11 cellular contexts compared by ENCODE assay signal in the genomic region with DNA sequence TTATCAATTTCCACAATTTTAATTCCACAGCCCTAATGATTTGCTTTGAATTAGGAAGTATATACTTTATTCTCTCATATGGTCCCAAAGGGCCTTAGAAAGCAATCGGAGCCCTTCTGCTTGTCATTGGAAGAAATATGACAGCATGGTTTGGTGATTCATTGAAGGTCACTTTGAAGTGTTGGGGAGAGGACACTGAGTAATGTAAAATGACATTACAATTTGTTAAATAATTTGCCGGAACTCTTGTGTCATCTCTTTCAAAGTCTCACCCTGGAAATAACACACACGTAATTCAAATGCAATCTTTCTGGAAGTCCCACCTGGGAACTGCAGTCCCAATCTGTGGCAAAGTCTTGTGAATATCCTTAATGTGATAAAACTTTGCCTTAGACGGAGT. TPM values are rescaled to one million over a fixed set of nuclear protein-coding genes. Genes with fewer than 3 reads are reported as not detected.
DNase-seq lines count a peak whose midpoint lies in the region; ATAC-seq and TF ChIP-seq lines count a peak whose summit lies in the region.
"Had no signal": no experiment of that assay in that cellular context is flagged by ENCODE, and none has a peak within 500 bp of the region (broad histone marks: within the 10 kb centered on the region; RNA-seq: fewer than 3 reads in every experiment).

No MANE protein-coding gene starts in this region.

- no peak overlapping the region for H3K4ac ChIP-seq in mesenchymal stem cell (ENCODE audit: low read depth in 1 of 2, low read length in 2 of 2)

- H3K36me3 ChIP-seq in mesenchymal stem cell (ENCODE audit: control insufficient read depth in 1 of 2, insufficient read depth in 2 of 2, low read depth in 1 of 2, low read length in 2 of 2): peaks cover 0 to 27% of the 10 kb centered on the region in 2 experiments
- H3K36me3 ChIP-seq: adrenal gland had no signal

- peak overlapping the region in 1 of 2 experiments; percentile 47 for H3K4me3 ChIP-seq in mesenchymal stem cell (ENCODE audit: insufficient read depth in 1 of 2, low read depth in 1 of 2, low read length in 2 of 2)
- H3K4me3 ChIP-seq: adrenal gland had no signal

- peak overlapping the region; percentile 46 for H3K27ac ChIP-seq in mesenchymal stem cell (ENCODE audit: low read length, poor library complexity, severe bottlenecking)

- intact Hi-C loops in natural killer cell (cut with micrococcal nuclease): no loop called here

- H3K9me3 Mint-ChIP-seq in activated T-helper 17 cell treated with anti-CD3 and anti-CD28 coated beads, Interleukin-2, amount 50 U/mL, for 72 hours: no peaks in the 10 kb centered on the region
- no peaks in the 10 kb centered on the region for H3K9me3 Mint-ChIP-seq in natural killer cell
- H3K9me3 Mint-ChIP-seq: CD8-positive, alpha-beta memory T cell; effector memory CD8-positive, alpha-beta T cell had no signal

- no peak overlapping the region for H2BK15ac ChIP-seq in mesenchymal stem cell (ENCODE audit: low read depth, poor library complexity, severe bottlenecking)

- H2BK5ac ChIP-seq in mesenchymal stem cell (ENCODE audit: low read depth, low read length, poor library complexity, severe bottlenecking): no peak overlapping the region

- H3K23ac ChIP-seq in mesenchymal stem cell (ENCODE audit: low read length in 2 of 2): no peak overlapping the region

- H2AFZ ChIP-seq in mesenchymal stem cell (ENCODE audit: low read depth, low read length): no peak overlapping the region

- peak overlapping the region; percentile 3 for H3K27ac Mint-ChIP-seq in activated T-helper 17 cell treated with anti-CD3 and anti-CD28 coated beads, Interleukin-2, amount 50 U/mL, for 72 hours
- no peak overlapping the region for H3K27ac Mint-ChIP-seq in natural killer cell
- H3K27ac Mint-ChIP-seq: effector memory CD8-positive, alpha-beta T cell had no signal

- H3K36me3 Mint-ChIP-seq in activated T-helper 17 cell treated with anti-CD3 and anti-CD28 coated beads, Interleukin-2, amount 50 U/mL, for 72 hours (ENCODE audit: low read depth): no peaks in the 10 kb centered on the region
- no peaks in the 10 kb centered on the region for H3K36me3 Mint-ChIP-seq in natural killer cell
- H3K36me3 Mint-ChIP-seq: CD8-positive, alpha-beta memory T cell had no signal

- peak overlapping the region; percentile 14 for H3K4me3 Mint-ChIP-seq in activated T-helper 17 cell treated with anti-CD3 and anti-CD28 coated beads, Interleukin-2, amount 50 U/mL, for 72 hours
- H3K4me3 Mint-ChIP-seq in natural killer cell: no peak overlapping the region
- H3K4me3 Mint-ChIP-seq: CD8-positive, alpha-beta memory T cell; effector memory CD8-positive, alpha-beta T cell had no signal

- no peak overlapping the region for H2AK5ac ChIP-seq in mesenchymal stem cell (ENCODE audit: low read length, severe bottlenecking)

- H2BK120ac ChIP-seq in mesenchymal stem cell (ENCODE audit: low read depth, low read length): no peak overlapping the region

- no peak overlapping the region for H3K14ac ChIP-seq in mesenchymal stem cell (ENCODE audit: low read length in 2 of 2)

- H3K9ac ChIP-seq in mesenchymal stem cell (ENCODE audit: low read length): peak overlapping the region; percentile 72

- whole genome bisulfite sequencing in mesenchymal stem cell: 19% methylated on average over 2 of the region's 4 CpGs

- H4K8ac ChIP-seq in mesenchymal stem cell (ENCODE audit: low read length): no peak overlapping the region

- no peaks in the 10 kb centered on the region for H3K9me3 ChIP-seq in mesenchymal stem cell (ENCODE audit: control insufficient read depth, low read length)
- H3K9me3 ChIP-seq: adrenal gland had no signal

- peak; percentile 81 for DNase-seq in A172 (ENCODE audit: low spot score)
- peak; percentile 49 for DNase-seq in EL
- peak; percentile 80 for DNase-seq in mesenchymal stem cell
- no peak for DNase-seq in UCSD-AML1 (lab: John Stamatoyannopoulos, UW; ENCODE audit: unreplicated experiment)
- no peak for DNase-seq in natural killer cell
- DNase-seq in left lobe of liver (ENCODE audit: low spot score): no peak
- DNase-seq: CD8-positive, alpha-beta memory T cell; effector memory CD8-positive, alpha-beta T cell had no signal

- H2BK12ac ChIP-seq in mesenchymal stem cell (ENCODE audit: low read length in 2 of 2): no peak overlapping the region

- H3K79me1 ChIP-seq in mesenchymal stem cell (replicated peaks; ENCODE audit: low read length, poor library complexity, severe bottlenecking): peaks cover 34% of the 10 kb centered on the region

- ATAC-seq in activated T-helper 17 cell treated with anti-CD3 and anti-CD28 coated beads, Interleukin-2, amount 50 U/mL, for 72 hours (replicated peaks): peak; percentile 78
- ATAC-seq in natural killer cell: no peak
- no peak for ATAC-seq in GM21367 (IDR thresholded peaks at IDR 0.05; ENCODE audit: unreplicated experiment)
- ATAC-seq in left lobe of liver: no peak
- ATAC-seq: effector memory CD8-positive, alpha-beta T cell had no signal

- no peaks in the 10 kb centered on the region for H3K27me3 ChIP-seq in mesenchymal stem cell (ENCODE audit: control insufficient read depth in 1 of 2, insufficient read depth in 1 of 2, low read length in 2 of 2)
- H3K27me3 ChIP-seq: adrenal gland had no signal

- H4K91ac ChIP-seq in mesenchymal stem cell (ENCODE audit: low read length): no peak overlapping the region

- no peak overlapping the region for H3K4me2 ChIP-seq in mesenchymal stem cell (ENCODE audit: low read length, poor library complexity, severe bottlenecking)

- no peak for TF ChIP-seq CTCF in natural killer cell (IDR thresholded peaks at IDR 0.05)

- peaks cover 7% of the 10 kb centered on the region for H3K4me1 ChIP-seq in mesenchymal stem cell (ENCODE audit: control insufficient read depth, insufficient read depth, low read depth, low read length)

- H3K18ac ChIP-seq in mesenchymal stem cell (ENCODE audit: low read depth in 1 of 2, low read length in 2 of 2): no peak overlapping the region

- peaks cover 19% of the 10 kb centered on the region for H3K4me1 Mint-ChIP-seq in activated T-helper 17 cell treated with anti-CD3 and anti-CD28 coated beads, Interleukin-2, amount 50 U/mL, for 72 hours
- H3K4me1 Mint-ChIP-seq in natural killer cell: peaks cover 0 to 10% of the 10 kb centered on the region in 2 donors
- H3K4me1 Mint-ChIP-seq: CD8-positive, alpha-beta memory T cell had no signal

- H3K27me3 Mint-ChIP-seq in activated T-helper 17 cell treated with anti-CD3 and anti-CD28 coated beads, Interleukin-2, amount 50 U/mL, for 72 hours: no peaks in the 10 kb centered on the region
- peaks cover 0 to 4% of the 10 kb centered on the region in 2 donors for H3K27me3 Mint-ChIP-seq in natural killer cell (ENCODE audit: low read depth in 2 of 2)
- H3K27me3 Mint-ChIP-seq: CD8-positive, alpha-beta memory T cell had no signal

RNA-seq across cellular contexts. Expression of gene BMERB1, which starts 59.8 kb away (rescaled TPM):
- 12.9 and 17.4 TPM in 2 replicates for total RNA-seq in A172 (2014; rRNA removed; shearing (Covaris generic))
- total RNA-seq in activated T-helper 17 cell treated with anti-CD3 and anti-CD28 coated beads, Interleukin-2, amount 50 U/mL, for 72 hours: 10 to 100 TPM in 1 of 2 donors, 1 to 10 TPM in 1; 7.0 to 19.3 TPM
- 34.5 TPM for polyA plus RNA-seq in mesenchymal stem cell (2013, experiment 1 of 2)
- 34.0 TPM for polyA plus RNA-seq in mesenchymal stem cell (2013, experiment 2 of 2)
- 1 to 10 TPM; 3.7 to 6.7 (median 4.5) TPM for total RNA-seq in natural killer cell
- 12.2 TPM for total RNA-seq in left lobe of liver

Comparison
In these comparisons a context has a peak if more than half of its experiments do, and no peak if none do; other contexts are left out.
1. DNase-seq: peak in A172 (single experiment), EL (single experiment) and mesenchymal stem cell (single experiment); none in UCSD-AML1 (single experiment), natural killer cell (single experiment) and left lobe of liver (single experiment).